ENCODE assay signal across 1 cellular context in the genomic region with DNA sequence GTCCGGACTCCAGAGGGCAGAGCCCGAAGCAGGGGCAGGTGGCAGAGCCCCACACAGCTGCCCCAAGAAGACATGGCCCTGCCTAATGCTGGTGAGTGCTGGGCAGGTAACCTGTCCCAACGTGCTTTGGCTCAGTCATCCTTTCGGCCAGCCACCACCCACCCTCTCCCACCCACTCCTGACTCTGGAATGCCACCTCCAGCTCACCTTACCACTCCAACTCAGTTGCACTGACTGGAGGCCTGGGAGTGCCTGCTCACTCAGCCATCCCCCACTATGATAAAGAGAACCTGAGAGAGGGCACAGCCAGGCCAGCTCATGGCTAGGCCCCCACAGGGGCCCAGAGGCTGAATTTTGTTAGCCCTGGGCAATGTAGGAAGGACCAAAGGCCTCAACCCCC.
TF ChIP-seq lines count a peak whose summit lies in the region.

No MANE protein-coding gene starts in this region.

TF ChIP-seq in H1, 55 proteins besides CTCF, POLR2A, EP300 and RAD21:
- no peak for TF ChIP-seq POU5F1 (IDR thresholded peaks at IDR 0.05; ENCODE audit: low read depth, low read length)
- no peak for TF ChIP-seq CEBPB (IDR thresholded peaks at IDR 0.05; ENCODE audit: low read depth, low read length)
- TF ChIP-seq PHF8 (conservative IDR thresholded peaks at IDR 0.05; ENCODE audit: low read depth, low read length) = no peak
- no peak for TF ChIP-seq CTBP2 (IDR thresholded peaks at IDR 0.05; ENCODE audit: borderline replicate concordance, insufficient read depth, insufficient read length, low read length)
- no peak for TF ChIP-seq EZH2 (IDR thresholded peaks at IDR 0.05; ENCODE audit: low read depth, low read length, severe bottlenecking)
- TF ChIP-seq ASH2L (IDR thresholded peaks at IDR 0.05; ENCODE audit: low read length) = no peak
- TF ChIP-seq TAF1 (IDR thresholded peaks at IDR 0.05; ENCODE audit: low read depth, low read length) = no peak
